Comparison of ENCODE assay signal across 8 cellular contexts in genomic region chr17:28951428-28951990, GRCh38. TPM values are rescaled to one million over a fixed set of nuclear protein-coding genes. Genes with fewer than 3 reads are reported as not detected.
A peak's percentile ranks its signal among the peaks of the same experiment; 100 is the strongest.
DNase-seq lines count a peak whose midpoint lies in the region; ATAC-seq and TF ChIP-seq lines count a peak whose summit lies in the region.

Gene PHF12, minus strand, starts transcription at chr17:28951518. Its CDS starts 558 bp downstream, at chr17:28950960.

- H3K9me2 ChIP-seq in SK-N-SH: no peaks in the 10 kb centered on the region

- peak within 1 kb of the TSS; percentile 83 to 93 for H3K4me3 ChIP-seq in SK-N-SH (ENCODE audit: low read depth in 2 of 2, low read length in 1 of 2)
- H3K4me3 ChIP-seq in suprapubic skin: peak within 1 kb of the TSS; percentile 85

- peak; percentile 57 for ATAC-seq in HG02571 (IDR thresholded peaks at IDR 0.05; ENCODE audit: unreplicated experiment)

- H3K27me3 ChIP-seq in SK-N-SH (ENCODE audit: insufficient read depth) (no peaks in the 10 kb centered on the region), suprapubic skin (no peaks in the 10 kb centered on the region)

- DNase-seq in GM04503 (ENCODE audit: low read depth) (peak; percentile 99), NCI-H1048 (lab: John Stamatoyannopoulos, UW) (peak; percentile 98), SK-N-SH (peak; percentile 97), globus pallidus (ENCODE audit: low spot score) (peak; percentile 100), nucleus accumbens (lab: John Stamatoyannopoulos, UW) (peak; percentile 88 to 100 (median 99)), suprapubic skin (ENCODE audit: low spot score in 2 of 2) (peak; percentile 100)
- peak; percentile 100 for DNase-seq in activated naive CD4-positive, alpha-beta T cell treated with anti-CD3 and anti-CD28 coated beads, Interleukin-2, amount 50 U/mL, for 16 hours

- no peak for TF ChIP-seq RAD21 in SK-N-SH (IDR thresholded peaks at IDR 0.05; ENCODE audit: low read length)

- TF ChIP-seq CTCF in SK-N-SH (IDR thresholded peaks at IDR 0.05) (no peak), suprapubic skin (IDR thresholded peaks at IDR 0.05) (no peak)

- H4K20me1 ChIP-seq in SK-N-SH (ENCODE audit: insufficient read depth): no peaks in the 10 kb centered on the region; the same call in 1 of the 2 replicates

- H3F3A ChIP-seq in SK-N-SH (replicated peaks; ENCODE audit: insufficient read depth): peaks cover 32% of the 10 kb centered on the region

- H3K9me3 ChIP-seq in SK-N-SH (no peaks in the 10 kb centered on the region), suprapubic skin (no peaks in the 10 kb centered on the region)

- peak within 1 kb of the TSS; percentile 96 for H3K4me2 ChIP-seq in SK-N-SH

- CTCF ChIA-PET in SK-N-SH (lab: Yijun Ruan, JAX): interaction anchor here (0.6 to 15.3 kb wide), 11 partner anchors 9 to 282 kb away, joined by 3 to 947 read pairs (median 4); partner anchors contain the start of gene TLCD1

- H3K36me3 ChIP-seq in SK-N-SH (replicated peaks in 1 of 2; ENCODE audit: control insufficient read depth in 1 of 2, insufficient read depth in 2 of 2, low read length in 1 of 2) (peaks cover 4 to 8% of the 10 kb centered on the region in 2 experiments), suprapubic skin (no peaks in the 10 kb centered on the region)

- peak within 1 kb of the TSS; percentile 68 for H2AFZ ChIP-seq in SK-N-SH (ENCODE audit: low read depth)

- no peak for TF ChIP-seq EP300 in SK-N-SH (IDR thresholded peaks at IDR 0.05; ENCODE audit: borderline replicate concordance in 1 of 2, low read depth in 1 of 2, low read length in 1 of 2)
- no peak for TF ChIP-seq EP300 in suprapubic skin (IDR thresholded peaks at IDR 0.05)

- POLR2A ChIA-PET in SK-N-SH (lab: Yijun Ruan, JAX): interaction anchor here (0.6 to 1.2 kb wide), 10 partner anchors 14 to 240 kb away, joined by 3 to 8 read pairs (median 4); partner anchors contain the start of genes FLOT2, PROCA1 and RPL23A

- peak within 1 kb of the TSS; percentile 90 for H3K9ac ChIP-seq in SK-N-SH

- peaks cover 46% of the 10 kb centered on the region for H3K79me2 ChIP-seq in SK-N-SH (ENCODE audit: insufficient read depth)

- WGBS in SK-N-SH (ENCODE audit: low lambda C conversion rate): under 1% methylated on average over 30 of the region's 51 CpGs
- WGBS in suprapubic skin: 1% methylated on average over 9 of the region's 51 CpGs

- H3K27ac ChIP-seq in SK-N-SH (ENCODE audit: low read depth in 2 of 2, low read length in 1 of 2) (peak within 1 kb of the TSS; percentile 99 to 100), suprapubic skin (peak within 1 kb of the TSS; percentile 99)

- H3K4me1 ChIP-seq in SK-N-SH (ENCODE audit: control insufficient read depth in 1 of 2, insufficient read depth in 2 of 2, low read depth in 1 of 2, low read length in 1 of 2) (peaks cover 21 to 24% of the 10 kb centered on the region in 2 experiments), suprapubic skin (peaks cover 29% of the 10 kb centered on the region)

- TF ChIP-seq POLR2A in suprapubic skin (IDR thresholded peaks at IDR 0.05): peak; percentile 15 to 18

TF ChIP-seq in SK-N-SH, 30 proteins besides CTCF, POLR2A, EP300 and RAD21:
- TF ChIP-seq ELF1 (IDR thresholded peaks at IDR 0.05) (no peak), POLR2AphosphoS5 (IDR thresholded peaks at IDR 0.05; ENCODE audit: low read depth, low read length) (peak; percentile 49), EZH2phosphoT487 (IDR thresholded peaks at IDR 0.05; ENCODE audit: borderline replicate concordance, low read depth) (no peak), TEAD4 (IDR thresholded peaks at IDR 0.05; ENCODE audit: borderline replicate concordance, insufficient read depth) (no peak), JUND (IDR thresholded peaks at IDR 0.05) (no peak), USF1 (IDR thresholded peaks at IDR 0.05; ENCODE audit: borderline replicate concordance, low read depth) (no peak), USF2 (IDR thresholded peaks at IDR 0.05; ENCODE audit: borderline replicate concordance, low read depth, low read length) (no peak), NRF1 (IDR thresholded peaks at IDR 0.05; ENCODE audit: low read depth, low read length) (peak; percentile 98), ZBTB33 (IDR thresholded peaks at IDR 0.05; ENCODE audit: borderline replicate concordance, low read depth) (peak; percentile 50; the same call in 1 of the 2 replicates), FOXJ3 (CRISPR knock-in tag; IDR thresholded peaks at IDR 0.05) (no peak), RXRA (IDR thresholded peaks at IDR 0.05; ENCODE audit: borderline replicate concordance, low read depth) (no peak), TAF1 (IDR thresholded peaks at IDR 0.05; ENCODE audit: borderline replicate concordance, low read depth, low read length) (peak; percentile 62; the same call in 1 of the 2 replicates), GABPA (IDR thresholded peaks at IDR 0.05; ENCODE audit: low read depth) (no peak), RFX5 (IDR thresholded peaks at IDR 0.05; ENCODE audit: low read length) (no peak), REST (IDR thresholded peaks at IDR 0.05; ENCODE audit: low read depth, low read length) (no peak), CHD2 (IDR thresholded peaks at IDR 0.05; ENCODE audit: low read length, partially characterized antibody) (peak; percentile 29)

RNA-seq across cellular contexts. Expression of gene PHF12, which starts in this region (rescaled TPM):
- polyA plus RNA-seq in SK-N-SH (2012; rRNA removed): 17.8 and 24.0 TPM in 2 replicates
- polyA plus RNA-seq in SK-N-SH (2012; cell fraction: cytosol; rRNA removed): 12.2 and 17.3 TPM in 2 replicates
- polyA plus RNA-seq in SK-N-SH (2012; cell fraction: nucleus; rRNA removed): 53.0 and 68.5 TPM in 2 replicates
- 10 to 100 TPM; 24.4 to 80.9 (median 35.4) TPM for total RNA-seq in suprapubic skin

Comparison
In these comparisons a context has a peak if more than half of its experiments do, and no peak if none do; other contexts are left out.
1. Peak in every context shown above with its lines: DNase-seq, ATAC-seq, H3K4me3 ChIP-seq and H3K27ac ChIP-seq.